9 cellular contexts compared by ENCODE assay signal in genomic region chr13:76319921-76320320, GRCh38.
"Had no signal": no experiment of that assay in that cellular context is flagged by ENCODE, and none has a peak within 500 bp of the region (broad histone marks: within the 10 kb centered on the region; RNA-seq: fewer than 3 reads in every experiment).

No MANE protein-coding gene starts in this region.

- H3K9me3 Mint-ChIP-seq: GM23338, H9 had no signal

- H3K4me3 ChIP-seq: GM23248, GM23338, HAP-1 had no signal

- ATAC-seq: GM23338, HCT116 had no signal

- H3K4me3 Mint-ChIP-seq: GM23338, H9, HFFc6 had no signal

- H3K27ac Mint-ChIP-seq: GM23338, H9, HFFc6 had no signal

- DNase-seq: GM23248, GOT3, H7, H9, HCEC 1CT, HFFc6 had no signal

- H3K4me1 Mint-ChIP-seq: GM23338, H9 had no signal
